Comparison of ENCODE assay signal across 14 cellular contexts in genomic region chr2:60629801-60630385, GRCh38.
"Had no signal": no experiment of that assay in that cellular context is flagged by ENCODE, and none has a peak within 500 bp of the region (broad histone marks: within the 10 kb centered on the region; RNA-seq: fewer than 3 reads in every experiment).

No MANE protein-coding gene starts in this region.

- DNase-seq: activated CD4-positive, alpha-beta T cell treated with anti-CD3 and anti-CD28 coated beads, Interleukin-2, amount 50 U/mL, for 48 hours; activated naive CD4-positive, alpha-beta T cell treated with anti-CD3 and anti-CD28 coated beads for 36 hours; activated naive CD8-positive, alpha-beta T cell treated with anti-CD3 and anti-CD28 coated beads, Interleukin-2, amount 50 U/mL, for 24 hours; endodermal cell; naive B cell; pancreas; sigmoid colon; spleen; stomach; T1000; testis; upper lobe of left lung had no signal

- H3K4me3 ChIP-seq: ascending aorta, cardiac muscle cell, pancreas, sigmoid colon, spleen, stomach, testis, upper lobe of left lung had no signal
